Comparison of ENCODE assay signal across 1 cellular context in genomic region chr14:103103461-103104388, GRCh38.
A peak's percentile ranks its signal among the peaks of the same experiment; 100 is the strongest.
TF ChIP-seq lines count a peak whose summit lies in the region.

No MANE protein-coding gene starts in this region.

TF ChIP-seq in HepG2, 621 proteins besides CTCF, POLR2A, EP300 and RAD21 (continued from another document and continues in another):
- TF ChIP-seq SAFB2 (CRISPR knock-in tag; IDR thresholded peaks at IDR 0.05; ENCODE audit: borderline replicate concordance, low read depth): peak; percentile 87; the same call in 1 of the 2 replicates
- TF ChIP-seq ZMYM3 (CRISPR knock-in tag; IDR thresholded peaks at IDR 0.05): peak; percentile 11; the same call in 1 of the 2 replicates
- TF ChIP-seq ARID5B (CRISPR knock-in tag; IDR thresholded peaks at IDR 0.05): no peak; the same call in 1 of the 2 replicates
- no peak; the same call in 1 of the 2 replicates for TF ChIP-seq KDM3A (CRISPR knock-in tag; IDR thresholded peaks at IDR 0.05; ENCODE audit: low read depth)
- peak; percentile 86 for TF ChIP-seq MNT (IDR thresholded peaks at IDR 0.05)
- peak; percentile 67 for TF ChIP-seq ZMYM4 (CRISPR knock-in tag; IDR thresholded peaks at IDR 0.05)
- TF ChIP-seq ATF4 (CRISPR knock-in tag; IDR thresholded peaks at IDR 0.05): no peak
- no peak; the same call in 1 of the 2 replicates for TF ChIP-seq ZNF766 (CRISPR knock-in tag; IDR thresholded peaks at IDR 0.05; ENCODE audit: borderline replicate concordance)
- TF ChIP-seq ZNF7 (CRISPR knock-in tag; IDR thresholded peaks at IDR 0.05): 0 out of 2 replicates have a peak, but pooled peaks have one; percentile 29
- no peak for TF ChIP-seq MAF1 (CRISPR knock-in tag; IDR thresholded peaks at IDR 0.05; ENCODE audit: borderline replicate concordance)
- no peak for TF ChIP-seq NFYC (CRISPR knock-in tag; IDR thresholded peaks at IDR 0.05)
- TF ChIP-seq ZNF710 (CRISPR knock-in tag; IDR thresholded peaks at IDR 0.05; ENCODE audit: borderline replicate concordance): 0 out of 2 replicates have a peak, but pooled peaks have one; percentile 27
- TF ChIP-seq STAT5B (CRISPR knock-in tag; IDR thresholded peaks at IDR 0.05): no peak
- TF ChIP-seq ZNF362 (CRISPR knock-in tag; IDR thresholded peaks at IDR 0.05; ENCODE audit: borderline replicate concordance): peak; percentile 71; the same call in 1 of the 2 replicates
- TF ChIP-seq ETV5 (CRISPR knock-in tag; IDR thresholded peaks at IDR 0.05; ENCODE audit: borderline replicate concordance): peak; percentile 81; the same call in 1 of the 2 replicates
- TF ChIP-seq ZNF562 (CRISPR knock-in tag; IDR thresholded peaks at IDR 0.05; ENCODE audit: borderline replicate concordance): no peak
- TF ChIP-seq EEA1 (CRISPR knock-in tag; IDR thresholded peaks at IDR 0.05; ENCODE audit: borderline replicate concordance): no peak
- TF ChIP-seq NFIC (IDR thresholded peaks at IDR 0.05; ENCODE audit: low read length): 0 out of 2 replicates have a peak, but pooled peaks have one; percentile 23
- peak; percentile 20; the same call in 1 of the 2 replicates for TF ChIP-seq ZNF274 (CRISPR knock-in tag; IDR thresholded peaks at IDR 0.05)
- TF ChIP-seq PBX3 (CRISPR knock-in tag; IDR thresholded peaks at IDR 0.05; ENCODE audit: borderline replicate concordance): 0 out of 2 replicates have a peak, but pooled peaks have one; percentile 22
- TF ChIP-seq ZNF18 (CRISPR knock-in tag; IDR thresholded peaks at IDR 0.05; ENCODE audit: insufficient replicate concordance): no peak
- no peak for TF ChIP-seq ISX (CRISPR knock-in tag; conservative IDR thresholded peaks at IDR 0.05)
- TF ChIP-seq SKIL (CRISPR knock-in tag; IDR thresholded peaks at IDR 0.05; ENCODE audit: borderline replicate concordance): peak; percentile 76; the same call in 1 of the 2 replicates
- TF ChIP-seq MTERF4 (CRISPR knock-in tag; IDR thresholded peaks at IDR 0.05): 0 out of 2 replicates have a peak, but pooled peaks have one; percentile 51
- TF ChIP-seq ZBTB44 (CRISPR knock-in tag; IDR thresholded peaks at IDR 0.05): no peak
- TF ChIP-seq MED13 (CRISPR knock-in tag; IDR thresholded peaks at IDR 0.05): no peak
- TF ChIP-seq ZNF883 (CRISPR knock-in tag; IDR thresholded peaks at IDR 0.05; ENCODE audit: not compliant biosample characterization): no peak
- TF ChIP-seq ZNF629 (CRISPR knock-in tag; conservative IDR thresholded peaks at IDR 0.05): no peak; the same call in 1 of the 2 replicates
- no peak for TF ChIP-seq ZNF570 (CRISPR knock-in tag; IDR thresholded peaks at IDR 0.05; ENCODE audit: borderline replicate concordance)
- no peak for TF ChIP-seq ZNF329 (CRISPR knock-in tag; IDR thresholded peaks at IDR 0.05; ENCODE audit: low read depth)
- TF ChIP-seq ZBTB3 (CRISPR knock-in tag; IDR thresholded peaks at IDR 0.05; ENCODE audit: borderline replicate concordance, low read depth): no peak; the same call in 1 of the 2 replicates
- no peak for TF ChIP-seq PREB (CRISPR knock-in tag; IDR thresholded peaks at IDR 0.05)
- no peak for TF ChIP-seq ZNF484 (CRISPR knock-in tag; IDR thresholded peaks at IDR 0.05; ENCODE audit: borderline replicate concordance, low read depth)
